ENCODE assay signal across 11 cellular contexts in genomic region chr12:128844031-128844635, GRCh38. TPM values are rescaled to one million over a fixed set of nuclear protein-coding genes. Genes with fewer than 3 reads are reported as not detected.
DNase-seq lines count a peak whose midpoint lies in the region; ATAC-seq and TF ChIP-seq lines count a peak whose summit lies in the region.
"Had no signal": no experiment of that assay in that cellular context is flagged by ENCODE, and none has a peak within 500 bp of the region (broad histone marks: within the 10 kb centered on the region; RNA-seq: fewer than 3 reads in every experiment).

No MANE protein-coding gene starts in this region.

- H3K27ac ChIP-seq in DND-41 (ENCODE audit: low read length) (no peak overlapping the region), uterus (no peak overlapping the region)
- H3K27ac ChIP-seq: brain microvascular endothelial cell had no signal

- TF ChIP-seq CTCF in DND-41 (IDR thresholded peaks at IDR 0.05; ENCODE audit: borderline replicate concordance, extremely low read depth, low read length, poor library complexity, severe bottlenecking) (peak; percentile 42), uterus (IDR thresholded peaks at IDR 0.05) (no peak)

- ATAC-seq in DND-41 (ENCODE audit: insufficient read depth, low read depth) (peak; percentile 74), GM19395 (IDR thresholded peaks at IDR 0.05; ENCODE audit: unreplicated experiment) (peak; percentile 55), GM18858 (IDR thresholded peaks at IDR 0.05; ENCODE audit: unreplicated experiment) (no peak)

- H3K36me3 ChIP-seq in DND-41 (ENCODE audit: insufficient read depth, low read length) (no peaks in the 10 kb centered on the region), uterus (no peaks in the 10 kb centered on the region)
- H3K36me3 ChIP-seq: brain microvascular endothelial cell had no signal

- H3K9ac ChIP-seq in DND-41 (ENCODE audit: low read depth, low read length): no peak overlapping the region

- no peaks in the 10 kb centered on the region for H3K9me3 ChIP-seq in DND-41 (ENCODE audit: insufficient read depth, low read length, severe bottlenecking)
- no peaks in the 10 kb centered on the region for H3K9me3 ChIP-seq in uterus

- H3K27me3 ChIP-seq in DND-41 (ENCODE audit: insufficient read depth, low read length, poor library complexity) (no peaks in the 10 kb centered on the region), uterus (no peaks in the 10 kb centered on the region)
- H3K27me3 ChIP-seq: brain microvascular endothelial cell had no signal

- no peaks in the 10 kb centered on the region for H4K20me1 ChIP-seq in DND-41 (ENCODE audit: insufficient read depth, low read length)

- H3K4me3 ChIP-seq in DND-41 (ENCODE audit: low read depth in 1 of 2, low read length in 2 of 2): no peak overlapping the region
- no peak overlapping the region for H3K4me3 ChIP-seq in uterus

- H3K27ac Mint-ChIP-seq in activated T-cell treated with anti-CD3 and anti-CD28 coated beads, Interleukin-2, amount 50 U/mL, for 24 hours: no peak overlapping the region

- no peaks in the 10 kb centered on the region for H3K9me3 Mint-ChIP-seq in activated T-cell treated with anti-CD3 and anti-CD28 coated beads, Interleukin-2, amount 50 U/mL, for 24 hours

- H2AFZ ChIP-seq in DND-41 (ENCODE audit: low read depth, low read length): no peak overlapping the region

- H3K4me1 ChIP-seq in DND-41 (ENCODE audit: insufficient read depth, low read length) (peaks cover 20% of the 10 kb centered on the region), uterus (no peaks in the 10 kb centered on the region)

- peaks cover 16% of the 10 kb centered on the region for H3K27me3 Mint-ChIP-seq in activated T-cell treated with anti-CD3 and anti-CD28 coated beads, Interleukin-2, amount 50 U/mL, for 24 hours

- peak; percentile 35 for DNase-seq in DND-41
- DNase-seq in NAMALWA (ENCODE audit: low spot score): peak; percentile 39
- peak; percentile 36 for DNase-seq in germinal center (ENCODE audit: low spot score)
- DNase-seq in HK-2 (ENCODE audit: unreplicated experiment): no peak
- no peak for DNase-seq in activated T-cell treated with anti-CD3 and anti-CD28 coated beads, Interleukin-2, amount 50 U/mL, for 24 hours
- DNase-seq in uterus: no peak
- DNase-seq: brain microvascular endothelial cell, DMS79 treated with DMSO at 0.1 percent for 48 hours, NCI-H1694 treated with DMSO at 0.1 percent for 48 hours had no signal

- peaks cover 7% of the 10 kb centered on the region for H3K4me1 Mint-ChIP-seq in activated T-cell treated with anti-CD3 and anti-CD28 coated beads, Interleukin-2, amount 50 U/mL, for 24 hours (ENCODE audit: low read depth)

- no peaks in the 10 kb centered on the region for H3K79me2 ChIP-seq in DND-41 (ENCODE audit: insufficient read depth, low read length)

- no peak for TF ChIP-seq POLR2A in uterus (IDR thresholded peaks at IDR 0.05)

- intact Hi-C loops in uterus (cut with DNase I; ENCODE audit: low total_unique reads): no loop called here

- no peak overlapping the region for H3K4me3 Mint-ChIP-seq in activated T-cell treated with anti-CD3 and anti-CD28 coated beads, Interleukin-2, amount 50 U/mL, for 24 hours

- no peak overlapping the region for H3K4me2 ChIP-seq in DND-41 (ENCODE audit: insufficient read depth, low read length)

- no peaks in the 10 kb centered on the region for H3K36me3 Mint-ChIP-seq in activated T-cell treated with anti-CD3 and anti-CD28 coated beads, Interleukin-2, amount 50 U/mL, for 24 hours (ENCODE audit: low read depth)

RNA-seq across cellular contexts. Expression of gene GLT1D1, which starts 9.1 kb away (rescaled TPM):
- 1 to 10 TPM in 2 of 4 donors, under 1 TPM in 1, not detected in 1; 0.26 to 3.6 (median 2.9) TPM for total RNA-seq in uterus

RNA-seq across cellular contexts. Expression of gene SLC15A4, which starts 20.4 kb away (rescaled TPM):
- total RNA-seq in uterus: 10 to 100 TPM; 40.9 to 62.8 (median 52.1) TPM

Comparison
In these comparisons a context has a peak if more than half of its experiments do, and no peak if none do; other contexts are left out.
1. DNase-seq: peak in DND-41 (single experiment), NAMALWA (single experiment) and germinal center (single experiment); none in HK-2 (single experiment), activated T-cell treated with anti-CD3 and anti-CD28 coated beads, Interleukin-2, amount 50 U/mL, for 24 hours (single experiment) and uterus (0 of 2).